In the genomic region with DNA sequence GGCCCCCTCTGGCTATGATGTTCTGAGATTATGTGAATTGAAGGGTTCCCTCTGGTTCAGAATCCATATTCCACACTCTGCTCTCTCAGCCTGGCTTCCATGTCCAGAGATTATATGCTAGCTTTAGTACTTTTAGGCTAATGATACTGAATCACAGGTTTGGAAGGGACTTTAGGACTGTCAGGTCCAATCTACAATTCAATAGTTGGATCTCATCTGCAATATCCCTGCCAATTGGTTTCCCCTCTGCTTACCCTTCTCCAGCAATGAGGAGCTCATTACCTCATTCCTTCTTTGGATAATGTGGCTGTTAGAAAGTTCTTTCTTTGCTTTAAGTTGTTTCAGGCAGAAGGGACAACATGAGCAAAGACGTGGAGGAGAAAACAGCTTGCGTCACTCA, we compare ENCODE assay signal across 7 cellular contexts.
"Had no signal": no experiment of that assay in that cellular context is flagged by ENCODE, and none has a peak within 500 bp of the region (broad histone marks: within the 10 kb centered on the region; RNA-seq: fewer than 3 reads in every experiment).

No MANE protein-coding gene starts in this region.

- H3K9ac ChIP-seq: KMS-11 had no signal

- H2AFZ ChIP-seq: GM23338 had no signal

- H3K4me2 ChIP-seq: GM23338, KMS-11 had no signal

- H3K27ac ChIP-seq: KMS-11 had no signal

- FAIRE-seq: H1, H54 had no signal

- DNase-seq: H9, HCEC 1CT, KBM-7 had no signal

- ATAC-seq: GM23338 had no signal

- H3K4me3 ChIP-seq: GM23338 had no signal
